In the genomic region with DNA sequence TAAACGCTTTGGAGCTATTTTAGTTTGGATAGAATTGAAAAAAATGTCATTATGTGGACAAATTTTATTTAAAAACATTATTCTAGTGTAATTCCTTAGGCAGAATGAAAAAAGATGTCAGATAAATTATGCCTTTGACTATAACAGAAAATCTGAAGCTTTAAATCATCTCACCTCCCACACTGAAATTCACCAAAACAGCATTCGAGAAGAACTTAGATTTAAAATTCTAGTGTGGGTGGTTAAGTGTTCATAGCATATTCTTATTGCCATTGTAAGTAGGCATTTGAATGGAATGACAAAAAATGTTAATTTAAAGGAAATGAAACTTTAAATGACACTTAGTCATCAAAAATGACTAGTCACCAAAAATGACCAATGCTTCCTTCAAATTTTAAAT, we compare ENCODE assay signal across 21 cellular contexts. TPM values are rescaled to one million over a fixed set of nuclear protein-coding genes. Genes with fewer than 3 reads are reported as not detected.
"Had no signal": no experiment of that assay in that cellular context is flagged by ENCODE, and none has a peak within 500 bp of the region (broad histone marks: within the 10 kb centered on the region; RNA-seq: fewer than 3 reads in every experiment).

No MANE protein-coding gene starts in this region.

- DNase-seq: activated CD4-positive, alpha-beta T cell treated with anti-CD3 and anti-CD28 coated beads, Interleukin-2, amount 10 ng/mL, durations not matched to agents 24 days and 14 days; activated CD8-positive, alpha-beta memory T cell treated with anti-CD3 and anti-CD28 coated beads for 24 hours; activated naive CD4-positive, alpha-beta T cell treated with Interleukin-2 at 50 U/mL for 16 hours; endodermal cell; gastrocnemius medialis; heart left ventricle; immature natural killer cell; left cardiac atrium; mucosa of descending colon; occipital lobe; right lobe of liver; SW 1271; thyroid gland had no signal

- H3K4me3 ChIP-seq: gastrocnemius medialis, heart left ventricle, lung, mucosa of descending colon, prostate gland, right lobe of liver, thyroid gland had no signal

- H3K9me3 Mint-ChIP-seq: activated CD4-positive, alpha-beta T cell treated with anti-CD3 and anti-CD28 coated beads, Interleukin-2, amount 10 ng/mL, durations not matched to agents 24 days and 14 days; endodermal cell; immature natural killer cell; nephron; WTC11 had no signal

- H3K27me3 ChIP-seq: gastrocnemius medialis, right lobe of liver, thyroid gland had no signal

- ATAC-seq: gastrocnemius medialis, mucosa of descending colon, WTC11 had no signal

- H3K4me1 ChIP-seq: prostate gland had no signal

- H3K36me3 Mint-ChIP-seq: WTC11 had no signal

- H3K27ac ChIP-seq: gastrocnemius medialis, prostate gland, right lobe of liver, thyroid gland had no signal

- H3K4me3 Mint-ChIP-seq: activated CD4-positive, alpha-beta T cell treated with anti-CD3 and anti-CD28 coated beads, Interleukin-2, amount 10 ng/mL, durations not matched to agents 24 days and 14 days; endodermal cell; immature natural killer cell; nephron; WTC11 had no signal

- H3K36me3 ChIP-seq: prostate gland had no signal

- H3K27ac Mint-ChIP-seq: activated CD4-positive, alpha-beta T cell treated with anti-CD3 and anti-CD28 coated beads, Interleukin-2, amount 10 ng/mL, durations not matched to agents 24 days and 14 days; endodermal cell; nephron; WTC11 had no signal

RNA-seq across cellular contexts. Expression of gene CNDP1, which starts 56.3 kb away (rescaled TPM):
- total RNA-seq: activated CD4-positive, alpha-beta T cell treated with anti-CD3 and anti-CD28 coated beads, Interleukin-2, amount 10 ng/mL, durations not matched to agents 24 days and 14 days; astrocyte; bronchial epithelial cell; dermis microvascular lymphatic vessel endothelial cell; epithelial cell of proximal tubule; gastrocnemius medialis; heart left ventricle; left cardiac atrium; lung; prostate gland had no signal
- polyA plus RNA-seq: immature natural killer cell had no signal
